In the genomic region with DNA sequence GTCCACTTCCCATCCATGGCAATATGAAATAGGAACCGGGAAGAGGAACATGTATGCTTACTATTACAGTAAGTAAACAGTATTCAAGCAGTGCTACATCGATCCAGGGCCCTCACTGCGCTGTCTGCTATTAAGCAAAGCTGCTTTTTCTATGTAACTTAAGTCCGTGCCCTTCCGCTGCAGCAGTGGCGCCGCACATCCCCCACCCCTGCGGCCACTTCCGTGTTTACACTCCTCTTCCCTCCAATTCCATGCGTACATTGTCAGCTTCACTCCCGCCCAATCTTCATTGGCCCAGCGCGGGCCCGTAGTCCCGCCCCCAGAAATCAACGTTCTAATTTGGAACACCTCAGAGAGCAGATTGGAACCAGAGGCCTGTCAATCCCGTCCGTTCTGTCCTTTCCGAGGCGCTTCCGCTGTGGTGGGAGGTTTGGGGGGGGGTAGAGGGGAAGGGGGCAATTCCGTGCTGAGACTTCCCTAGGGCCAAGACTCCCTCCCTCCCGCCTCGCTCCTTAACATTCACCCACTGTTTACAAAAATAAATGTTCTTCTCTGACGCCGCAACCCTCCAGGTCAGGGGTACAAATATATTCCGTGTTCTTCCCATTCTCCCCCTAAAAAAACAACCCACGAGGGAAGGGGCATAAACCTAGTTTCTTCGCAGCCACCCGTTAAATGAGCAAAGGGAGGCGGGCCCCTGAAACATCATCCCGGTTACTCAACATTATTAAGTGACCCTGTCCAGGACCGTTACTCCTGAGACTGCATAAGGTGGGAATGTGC, we compare ENCODE assay signal across 8 cellular contexts.
DNase-seq lines count a peak whose midpoint lies in the region; ATAC-seq and TF ChIP-seq lines count a peak whose summit lies in the region.

No MANE protein-coding gene starts in this region.

- peak; percentile 91 for DNase-seq in CD14-positive monocyte (ENCODE audit: low spot score)
- DNase-seq in NCI-H748 (lab: John Stamatoyannopoulos, UW; ENCODE audit: unreplicated experiment): peak; percentile 98
- DNase-seq in activated CD4-positive, alpha-beta T cell treated with anti-CD3 and anti-CD28 coated beads, Interleukin-2, amount 50 U/mL, for 24 hours (ENCODE audit: low read depth in 1 of 2, low spot score in 1 of 2): peak; percentile 69 to 91
- peak; percentile 95 for DNase-seq in dedifferentiated amniotic fluid mesenchymal stem cell (ENCODE audit: extremely low spot score)
- DNase-seq in left kidney (ENCODE audit: low read depth, low spot score): peak; percentile 99
- peak; percentile 94 for DNase-seq in stimulated activated CD4-positive, alpha-beta T cell treated with anti-CD3 and anti-CD28 coated beads, Interleukin-1b, Interleukin-23, amount 100 ng/mL, for 48 hours

- H3K4me3 Mint-ChIP-seq in CD14-positive monocyte: peak overlapping the region; percentile 98 to 99

- H3K27me3 Mint-ChIP-seq in CD14-positive monocyte (ENCODE audit: low read depth in 3 of 3): peaks cover 0 to 2% (median 1%) of the 10 kb centered on the region in 3 donors

- peak overlapping the region; percentile 96 to 99 (median 99) for H3K27ac Mint-ChIP-seq in CD14-positive monocyte

- peak; percentile 86 for ATAC-seq in GM19395 (IDR thresholded peaks at IDR 0.05; ENCODE audit: unreplicated experiment)
- peak; percentile 80 for ATAC-seq in HG03558 (IDR thresholded peaks at IDR 0.05; ENCODE audit: extremely low read depth, unreplicated experiment)

- intact Hi-C loops in CD14-positive monocyte (cut with micrococcal nuclease): loop anchor here (5.0 to 10.0 kb wide), 5 partner anchors 61 to 372 kb away; a partner anchor contains a TSS

- peaks cover 0 to 4% (median 0%) of the 10 kb centered on the region in 7 donors for H3K9me3 Mint-ChIP-seq in CD14-positive monocyte

- H3K36me3 Mint-ChIP-seq in CD14-positive monocyte: peaks cover 0 to 3% of the 10 kb centered on the region in 2 donors

- peaks cover 29% of the 10 kb centered on the region for H3K4me1 Mint-ChIP-seq in CD14-positive monocyte

- no peak for TF ChIP-seq CTCF in CD14-positive monocyte (IDR thresholded peaks at IDR 0.05)

Comparison
In these comparisons a context has a peak if more than half of its experiments do, and no peak if none do; other contexts are left out.
1. Peak in every context shown above with its lines: DNase-seq and ATAC-seq.